20 cellular contexts compared by ENCODE assay signal in the genomic region with DNA sequence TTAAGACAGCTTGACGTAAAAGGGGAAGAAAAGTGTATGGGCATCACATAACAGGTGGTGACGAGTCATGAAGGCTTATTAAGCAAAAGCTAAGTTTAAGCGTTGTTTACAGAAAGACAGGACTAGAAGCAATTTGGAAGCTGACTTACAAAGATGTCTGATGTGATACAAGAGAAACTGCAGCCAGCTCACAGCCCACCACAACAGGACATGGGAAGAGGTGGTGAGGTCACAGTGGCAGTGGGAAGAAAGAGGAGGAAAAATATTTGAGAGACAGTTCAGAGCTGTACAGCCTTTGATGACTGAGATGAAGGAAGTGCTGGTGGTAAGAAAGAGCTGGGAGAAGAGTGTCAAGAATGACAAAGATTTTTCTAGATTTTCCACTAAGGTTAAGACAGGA.
DNase-seq lines count a peak whose midpoint lies in the region; ATAC-seq and TF ChIP-seq lines count a peak whose summit lies in the region.
"Had no signal": no experiment of that assay in that cellular context is flagged by ENCODE, and none has a peak within 500 bp of the region (broad histone marks: within the 10 kb centered on the region; RNA-seq: fewer than 3 reads in every experiment).

No MANE protein-coding gene starts in this region.

- H3F3A ChIP-seq in smooth muscle cell (ENCODE audit: low read depth) = peaks cover 8% of the 10 kb centered on the region

- whole genome bisulfite sequencing in smooth muscle cell (ENCODE audit: low lambda C conversion rate) = 36% methylated on average over 3 of the region's 3 CpGs

- no peak overlapping the region for H2AFZ ChIP-seq in smooth muscle cell (ENCODE audit: low read depth)

- no peaks in the 10 kb centered on the region for H4K20me1 ChIP-seq in smooth muscle cell (ENCODE audit: low read depth)

- no peaks in the 10 kb centered on the region for H3K27me3 Mint-ChIP-seq in activated CD4-positive, alpha-beta memory T cell treated with anti-CD3 and anti-CD28 coated beads for 36 hours
- no peaks in the 10 kb centered on the region for H3K27me3 Mint-ChIP-seq in activated CD4-positive, alpha-beta memory T cell treated with anti-CD3 and anti-CD28 coated beads, Interleukin-2, amount 10 ng/mL, durations not matched to agents 7 days and 5 days

- H3K27me3 ChIP-seq in smooth muscle cell (ENCODE audit: low read depth) = no peaks in the 10 kb centered on the region
- H3K27me3 ChIP-seq: tibial nerve had no signal

- H3K79me2 ChIP-seq in smooth muscle cell (ENCODE audit: low read depth) = no peaks in the 10 kb centered on the region

- no peaks in the 10 kb centered on the region for H3K9me3 Mint-ChIP-seq in activated CD4-positive, alpha-beta memory T cell treated with anti-CD3 and anti-CD28 coated beads for 36 hours
- no peaks in the 10 kb centered on the region for H3K9me3 Mint-ChIP-seq in activated CD4-positive, alpha-beta memory T cell treated with anti-CD3 and anti-CD28 coated beads, Interleukin-2, amount 10 ng/mL, durations not matched to agents 7 days and 5 days
- H3K9me3 Mint-ChIP-seq: activated T-cell treated with anti-CD3 and anti-CD28 coated beads, Interleukin-2, amount 50 U/mL, for 72 hours; mesothelial cell of epicardium had no signal

- no peaks in the 10 kb centered on the region for H3K36me3 Mint-ChIP-seq in activated CD4-positive, alpha-beta memory T cell treated with anti-CD3 and anti-CD28 coated beads for 36 hours
- peaks cover 7% of the 10 kb centered on the region for H3K36me3 Mint-ChIP-seq in activated CD4-positive, alpha-beta memory T cell treated with anti-CD3 and anti-CD28 coated beads, Interleukin-2, amount 10 ng/mL, durations not matched to agents 7 days and 5 days (ENCODE audit: low read depth)
- H3K36me3 Mint-ChIP-seq: mesothelial cell of epicardium had no signal

- H3K9me3 ChIP-seq in smooth muscle cell (replicated peaks; ENCODE audit: low read depth) = no peaks in the 10 kb centered on the region
- H3K9me3 ChIP-seq: tibial nerve had no signal

- no peaks in the 10 kb centered on the region for H3K4me1 ChIP-seq in smooth muscle cell (ENCODE audit: low read depth)
- H3K4me1 ChIP-seq: tibial nerve had no signal

- H3K4me3 Mint-ChIP-seq in activated CD4-positive, alpha-beta memory T cell treated with anti-CD3 and anti-CD28 coated beads for 36 hours = no peak overlapping the region
- no peak overlapping the region for H3K4me3 Mint-ChIP-seq in activated CD4-positive, alpha-beta memory T cell treated with anti-CD3 and anti-CD28 coated beads, Interleukin-2, amount 10 ng/mL, durations not matched to agents 7 days and 5 days
- H3K4me3 Mint-ChIP-seq: activated T-cell treated with anti-CD3 and anti-CD28 coated beads, Interleukin-2, amount 50 U/mL, for 72 hours; mesothelial cell of epicardium had no signal

- H3K4me1 Mint-ChIP-seq in activated CD4-positive, alpha-beta memory T cell treated with anti-CD3 and anti-CD28 coated beads for 36 hours (ENCODE audit: low read depth) = peaks cover 76% of the 10 kb centered on the region
- peaks cover 22% of the 10 kb centered on the region for H3K4me1 Mint-ChIP-seq in activated CD4-positive, alpha-beta memory T cell treated with anti-CD3 and anti-CD28 coated beads, Interleukin-2, amount 10 ng/mL, durations not matched to agents 7 days and 5 days

- H3K4me3 ChIP-seq in smooth muscle cell = no peak overlapping the region
- H3K4me3 ChIP-seq: coronary artery, tibial nerve had no signal

- intact Hi-C loops in activated CD4-positive, alpha-beta memory T cell treated with anti-CD3 and anti-CD28 coated beads for 36 hours (cut with micrococcal nuclease) = no loop called here
- intact Hi-C loops in head of caudate nucleus (cut with DNase I) = no loop called here

- CTCF ChIA-PET in activated CD4-positive, alpha-beta memory T cell treated with anti-CD3 and anti-CD28 coated beads for 36 hours (lab: Charles Lee) = interaction anchor here (0.8 to 1.2 kb wide), 2 partner anchors 47 to 335 kb away, joined by 3 read pairs; no protein-coding TSS in a partner anchor
- CTCF ChIA-PET in activated CD4-positive, alpha-beta memory T cell treated with anti-CD3 and anti-CD28 coated beads, Interleukin-2, amount 10 ng/mL, durations not matched to agents 7 days and 5 days (lab: Charles Lee) = no interaction called here

- POLR2A ChIA-PET in activated CD4-positive, alpha-beta memory T cell treated with anti-CD3 and anti-CD28 coated beads for 36 hours (lab: Charles Lee) = no interaction called here
- POLR2A ChIA-PET in activated CD4-positive, alpha-beta memory T cell treated with anti-CD3 and anti-CD28 coated beads, Interleukin-2, amount 10 ng/mL, durations not matched to agents 7 days and 5 days (lab: Charles Lee) = no interaction called here

- H3K27ac ChIP-seq in smooth muscle cell (ENCODE audit: low read depth) = peak overlapping the region; percentile 57
- H3K27ac ChIP-seq: coronary artery, tibial nerve had no signal

- peak overlapping the region; percentile 10 for H3K27ac Mint-ChIP-seq in activated CD4-positive, alpha-beta memory T cell treated with anti-CD3 and anti-CD28 coated beads for 36 hours
- H3K27ac Mint-ChIP-seq in activated CD4-positive, alpha-beta memory T cell treated with anti-CD3 and anti-CD28 coated beads, Interleukin-2, amount 10 ng/mL, durations not matched to agents 7 days and 5 days = no peak overlapping the region
- H3K27ac Mint-ChIP-seq: mesothelial cell of epicardium had no signal

- no peak overlapping the region for H3K9ac ChIP-seq in smooth muscle cell (ENCODE audit: low read depth)

- TF ChIP-seq CTCF in smooth muscle cell (IDR thresholded peaks at IDR 0.05; ENCODE audit: borderline replicate concordance, insufficient read depth, poor library complexity, severe bottlenecking) = no peak

- ATAC-seq in HG03520 (IDR thresholded peaks at IDR 0.05; ENCODE audit: unreplicated experiment) (no peak), GM18868 (IDR thresholded peaks at IDR 0.05; ENCODE audit: unreplicated experiment) (no peak)

- peak overlapping the region; percentile 48 for H3K4me2 ChIP-seq in smooth muscle cell

- no peaks in the 10 kb centered on the region for H3K36me3 ChIP-seq in smooth muscle cell (ENCODE audit: low read depth)
- H3K36me3 ChIP-seq: tibial nerve had no signal

- DNase-seq in activated CD4-positive, alpha-beta memory T cell treated with anti-CD3 and anti-CD28 coated beads for 36 hours = no peak
- DNase-seq in activated CD4-positive, alpha-beta memory T cell treated with anti-CD3 and anti-CD28 coated beads, Interleukin-2, amount 10 ng/mL, durations not matched to agents 7 days and 5 days = no peak
- peak; percentile 82 for DNase-seq in LHCN-M2 (ENCODE audit: low read depth)
- peak; percentile 50 for DNase-seq in astrocyte of the hippocampus (ENCODE audit: low read depth, low spot score)
- no peak for DNase-seq in smooth muscle cell (lab: John Stamatoyannopoulos, UW; ENCODE audit: unreplicated experiment)
- no peak for DNase-seq in head of caudate nucleus
- DNase-seq: activated CD4-positive, alpha-beta T cell treated with anti-CD3 and anti-CD28 coated beads for 48 hours; activated T-cell treated with anti-CD3 and anti-CD28 coated beads, Interleukin-2, amount 50 U/mL, for 72 hours; aorta; KBM-7; kidney; NCI-H1417; NCI-H2227 treated with DMSO at 0.1 percent for 48 hours; Right ventricle myocardium superior; stimulated activated CD4-positive, alpha-beta T cell treated with anti-CD3 and anti-CD28 coated beads, Interleukin-4, amount 100 ng/mL, for 24 hours had no signal

Comparison
In these comparisons a context has a peak if more than half of its experiments do, and no peak if none do; other contexts are left out.
1. DNase-seq: peak in LHCN-M2 (single experiment) and astrocyte of the hippocampus (single experiment); none in activated CD4-positive, alpha-beta memory T cell treated with anti-CD3 and anti-CD28 coated beads for 36 hours (single experiment), activated CD4-positive, alpha-beta memory T cell treated with anti-CD3 and anti-CD28 coated beads, Interleukin-2, amount 10 ng/mL, durations not matched to agents 7 days and 5 days (single experiment), smooth muscle cell (single experiment) and head of caudate nucleus (0 of 42).